Comparison of ENCODE assay signal across 15 cellular contexts in the genomic region with DNA sequence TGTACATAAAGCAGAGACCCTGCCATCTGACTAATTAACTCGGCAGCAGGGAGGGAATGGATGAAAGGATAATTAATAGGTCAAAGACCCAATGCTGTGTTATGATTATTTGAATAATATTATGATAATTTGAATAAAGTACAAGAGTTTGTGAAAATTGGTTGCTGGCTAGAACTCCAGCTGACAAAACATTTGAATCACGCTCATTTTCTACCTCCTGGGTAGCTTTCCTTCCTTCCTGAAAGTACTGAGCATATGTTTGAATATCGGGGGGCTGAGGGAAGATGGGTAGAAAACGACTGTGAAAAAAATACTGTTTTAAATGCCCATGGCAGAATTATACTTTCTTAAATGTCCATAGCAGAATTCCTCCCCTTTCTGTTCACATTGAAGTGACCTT.
"Had no signal": no experiment of that assay in that cellular context is flagged by ENCODE, and none has a peak within 500 bp of the region (broad histone marks: within the 10 kb centered on the region; RNA-seq: fewer than 3 reads in every experiment).

No MANE protein-coding gene starts in this region.

- ATAC-seq: activated CD8-positive, alpha-beta memory T cell treated with anti-CD3 and anti-CD28 coated beads, Interleukin-2, amount 10 ng/mL, durations not matched to agents 7 days and 5 days; activated T-helper 17 cell treated with anti-CD3 and anti-CD28 coated beads, Interleukin-2, amount 50 U/mL, for 72 hours; sciatic nerve; stimulated activated naive B cell treated with anti-CD40 and anti-IgM and Interleukin-4, amounts not matched to agents 10 μg/mL and 1 μg/mL and 100 μg/mL, for 72 hours had no signal

- H3K27ac Mint-ChIP-seq: activated CD4-positive, alpha-beta memory T cell treated with anti-CD3 and anti-CD28 coated beads, Interleukin-2, amount 10 ng/mL, durations not matched to agents 7 days and 5 days; activated CD8-positive, alpha-beta memory T cell treated with anti-CD3 and anti-CD28 coated beads, Interleukin-2, amount 10 ng/mL, durations not matched to agents 7 days and 5 days; activated T-helper 17 cell treated with anti-CD3 and anti-CD28 coated beads, Interleukin-2, amount 50 U/mL, for 72 hours; stimulated activated naive B cell treated with anti-CD40 and anti-IgM and Interleukin-4, amounts not matched to agents 10 μg/mL and 1 μg/mL and 100 μg/mL, for 72 hours had no signal

- H3K9me3 Mint-ChIP-seq: activated CD4-positive, alpha-beta memory T cell treated with anti-CD3 and anti-CD28 coated beads, Interleukin-2, amount 10 ng/mL, durations not matched to agents 7 days and 5 days; central memory CD8-positive, alpha-beta T cell; stimulated activated naive B cell treated with anti-CD40 and anti-IgM and Interleukin-4, amounts not matched to agents 10 μg/mL and 1 μg/mL and 100 μg/mL, for 72 hours had no signal

- H3K9me3 ChIP-seq: esophagus squamous epithelium, pancreas, thoracic aorta, upper lobe of left lung had no signal

- H3K4me1 ChIP-seq: esophagus squamous epithelium, pancreas, upper lobe of left lung had no signal

- H3K4me1 Mint-ChIP-seq: activated CD4-positive, alpha-beta memory T cell treated with anti-CD3 and anti-CD28 coated beads, Interleukin-2, amount 10 ng/mL, durations not matched to agents 7 days and 5 days; activated CD8-positive, alpha-beta memory T cell treated with anti-CD3 and anti-CD28 coated beads, Interleukin-2, amount 10 ng/mL, durations not matched to agents 7 days and 5 days; activated T-helper 17 cell treated with anti-CD3 and anti-CD28 coated beads, Interleukin-2, amount 50 U/mL, for 72 hours; central memory CD8-positive, alpha-beta T cell; stimulated activated naive B cell treated with anti-CD40 and anti-IgM and Interleukin-4, amounts not matched to agents 10 μg/mL and 1 μg/mL and 100 μg/mL, for 72 hours had no signal

- H3K27ac ChIP-seq: esophagus squamous epithelium, pancreas, thoracic aorta, upper lobe of left lung had no signal

- H3K36me3 Mint-ChIP-seq: activated CD8-positive, alpha-beta memory T cell treated with anti-CD3 and anti-CD28 coated beads, Interleukin-2, amount 10 ng/mL, durations not matched to agents 7 days and 5 days; stimulated activated naive B cell treated with anti-CD40 and anti-IgM and Interleukin-4, amounts not matched to agents 10 μg/mL and 1 μg/mL and 100 μg/mL, for 72 hours had no signal

- H3K4me3 ChIP-seq: esophagus squamous epithelium, pancreas, thoracic aorta, upper lobe of left lung had no signal

- H3K27me3 ChIP-seq: esophagus squamous epithelium, pancreas, upper lobe of left lung had no signal

- DNase-seq: activated CD4-positive, alpha-beta memory T cell treated with anti-CD3 and anti-CD28 coated beads, Interleukin-2, amount 10 ng/mL, durations not matched to agents 7 days and 5 days; activated CD4-positive, alpha-beta T cell treated with anti-CD3 and anti-CD28 coated beads for 4 hours; activated CD8-positive, alpha-beta memory T cell treated with anti-CD3 and anti-CD28 coated beads, Interleukin-2, amount 10 ng/mL, durations not matched to agents 7 days and 5 days; activated naive CD4-positive, alpha-beta T cell; effector CD8-positive, alpha-beta T cell; esophagus squamous epithelium; pancreas; stimulated activated naive B cell treated with anti-CD40 and anti-IgM and Interleukin-4, amounts not matched to agents 10 μg/mL and 1 μg/mL and 100 μg/mL, for 72 hours; upper lobe of left lung had no signal

- FAIRE-seq: pancreas, TTC549 had no signal

- H3K4me3 Mint-ChIP-seq: activated CD4-positive, alpha-beta memory T cell treated with anti-CD3 and anti-CD28 coated beads, Interleukin-2, amount 10 ng/mL, durations not matched to agents 7 days and 5 days; activated CD8-positive, alpha-beta memory T cell treated with anti-CD3 and anti-CD28 coated beads, Interleukin-2, amount 10 ng/mL, durations not matched to agents 7 days and 5 days; activated T-helper 17 cell treated with anti-CD3 and anti-CD28 coated beads, Interleukin-2, amount 50 U/mL, for 72 hours; central memory CD8-positive, alpha-beta T cell; nephron; stimulated activated naive B cell treated with anti-CD40 and anti-IgM and Interleukin-4, amounts not matched to agents 10 μg/mL and 1 μg/mL and 100 μg/mL, for 72 hours had no signal

- H3K36me3 ChIP-seq: esophagus squamous epithelium, pancreas, thoracic aorta, upper lobe of left lung had no signal
